22 cellular contexts compared by ENCODE assay signal in the genomic region with DNA sequence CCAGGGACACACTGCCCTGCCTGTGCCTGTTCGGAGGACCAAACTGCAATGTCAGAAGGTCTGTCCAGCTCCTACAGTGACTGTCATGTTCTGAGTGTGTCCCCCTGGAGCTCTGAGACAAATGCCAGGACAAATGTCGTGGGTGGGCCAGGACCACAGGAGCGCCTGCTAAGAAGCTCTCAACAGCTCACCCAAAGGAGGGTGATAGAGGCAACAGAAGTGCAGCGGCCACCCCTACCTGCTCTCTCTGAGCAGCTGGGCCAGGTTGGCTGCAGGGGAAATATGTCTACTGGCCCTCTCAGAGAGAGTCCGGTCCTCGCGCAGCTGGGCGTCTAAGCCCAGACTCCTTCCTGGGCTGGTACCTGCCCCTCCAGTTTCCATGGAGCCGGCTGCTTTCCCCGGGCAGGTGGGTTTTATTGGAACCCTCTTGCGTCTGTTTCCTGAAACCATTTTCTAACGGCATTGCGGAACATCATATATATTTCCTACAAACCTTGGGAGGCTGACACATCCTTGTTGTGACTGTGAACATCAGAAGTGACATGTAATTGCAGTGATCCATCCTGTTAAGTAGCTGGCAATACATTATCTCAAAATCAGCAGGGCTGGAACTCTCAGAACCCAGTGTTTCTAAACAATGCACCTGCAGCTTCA.
"Had no signal": no experiment of that assay in that cellular context is flagged by ENCODE, and none has a peak within 500 bp of the region (broad histone marks: within the 10 kb centered on the region; RNA-seq: fewer than 3 reads in every experiment).

No MANE protein-coding gene starts in this region.

- H3K9me3 ChIP-seq: prostate gland, stomach, tibial artery had no signal

- DNase-seq: activated CD4-positive, alpha-beta T cell treated with anti-CD3 and anti-CD28 coated beads for 48 hours; activated CD4-positive, alpha-beta T cell treated with anti-CD3 and anti-CD28 coated beads, Interleukin-2, amount 50 U/mL, for 48 hours; activated CD8-positive, alpha-beta memory T cell treated with anti-CD3 and anti-CD28 coated beads for 24 hours; activated gamma-delta T cell; activated naive CD4-positive, alpha-beta T cell treated with anti-CD3 and anti-CD28 coated beads, Interleukin-2, amount 10 ng/mL, durations not matched to agents 7 days and 5 days; activated naive CD8-positive, alpha-beta T cell treated with anti-CD3 and anti-CD28 coated beads, Interleukin-2, amount 10 ng/mL, durations not matched to agents 7 days and 5 days; caudate nucleus; endodermal cell; foreskin fibroblast; hypothalamus; immature natural killer cell; natural killer cell; retina; stimulated activated CD4-positive, alpha-beta T cell treated with anti-CD3 and anti-CD28 coated beads, Interleukin-15, amount 100 ng/mL, for 24 hours; stimulated activated CD4-positive, alpha-beta T cell treated with anti-CD3 and anti-CD28 coated beads, Interleukin-2, amount 100 ng/mL, for 24 hours; stimulated activated naive B cell treated with anti-CD40 and anti-IgM and Interleukin-4, amounts not matched to agents 10 μg/mL and 1 μg/mL and 100 μg/mL, for 72 hours; stomach; tibial artery had no signal

- H3K27ac ChIP-seq: prostate gland, stomach, tibial artery had no signal

- H3K4me1 ChIP-seq: prostate gland, stomach, tibial artery had no signal

- H3K4me1 Mint-ChIP-seq: activated naive CD4-positive, alpha-beta T cell treated with anti-CD3 and anti-CD28 coated beads, Interleukin-2, amount 10 ng/mL, durations not matched to agents 7 days and 5 days; activated naive CD8-positive, alpha-beta T cell treated with anti-CD3 and anti-CD28 coated beads, Interleukin-2, amount 10 ng/mL, durations not matched to agents 7 days and 5 days; endodermal cell; immature natural killer cell; memory B cell; natural killer cell; stimulated activated naive B cell treated with anti-CD40 and anti-IgM and Interleukin-4, amounts not matched to agents 10 μg/mL and 1 μg/mL and 100 μg/mL, for 72 hours had no signal

- ATAC-seq: esophagus mucosa; natural killer cell; stimulated activated naive B cell treated with anti-CD40 and anti-IgM and Interleukin-4, amounts not matched to agents 10 μg/mL and 1 μg/mL and 100 μg/mL, for 72 hours had no signal

- H3K27ac Mint-ChIP-seq: activated naive CD4-positive, alpha-beta T cell treated with anti-CD3 and anti-CD28 coated beads, Interleukin-2, amount 10 ng/mL, durations not matched to agents 7 days and 5 days; activated naive CD8-positive, alpha-beta T cell treated with anti-CD3 and anti-CD28 coated beads, Interleukin-2, amount 10 ng/mL, durations not matched to agents 7 days and 5 days; endodermal cell; immature natural killer cell; memory B cell; natural killer cell; stimulated activated naive B cell treated with anti-CD40 and anti-IgM and Interleukin-4, amounts not matched to agents 10 μg/mL and 1 μg/mL and 100 μg/mL, for 72 hours had no signal

- H3K4me3 ChIP-seq: prostate gland, smooth muscle cell, stomach, tibial artery had no signal

- H3K9me3 Mint-ChIP-seq: activated naive CD4-positive, alpha-beta T cell treated with anti-CD3 and anti-CD28 coated beads, Interleukin-2, amount 10 ng/mL, durations not matched to agents 7 days and 5 days; activated naive CD8-positive, alpha-beta T cell treated with anti-CD3 and anti-CD28 coated beads, Interleukin-2, amount 10 ng/mL, durations not matched to agents 7 days and 5 days; endodermal cell; immature natural killer cell; memory B cell; natural killer cell had no signal

- H3K36me3 ChIP-seq: prostate gland, stomach, tibial artery had no signal

- H3K36me3 Mint-ChIP-seq: activated naive CD4-positive, alpha-beta T cell treated with anti-CD3 and anti-CD28 coated beads, Interleukin-2, amount 10 ng/mL, durations not matched to agents 7 days and 5 days; activated naive CD8-positive, alpha-beta T cell treated with anti-CD3 and anti-CD28 coated beads, Interleukin-2, amount 10 ng/mL, durations not matched to agents 7 days and 5 days; immature natural killer cell; memory B cell; natural killer cell; stimulated activated naive B cell treated with anti-CD40 and anti-IgM and Interleukin-4, amounts not matched to agents 10 μg/mL and 1 μg/mL and 100 μg/mL, for 72 hours had no signal

- H3K27me3 Mint-ChIP-seq: activated naive CD4-positive, alpha-beta T cell treated with anti-CD3 and anti-CD28 coated beads, Interleukin-2, amount 10 ng/mL, durations not matched to agents 7 days and 5 days; activated naive CD8-positive, alpha-beta T cell treated with anti-CD3 and anti-CD28 coated beads, Interleukin-2, amount 10 ng/mL, durations not matched to agents 7 days and 5 days had no signal

- H3K4me3 Mint-ChIP-seq: activated naive CD4-positive, alpha-beta T cell treated with anti-CD3 and anti-CD28 coated beads, Interleukin-2, amount 10 ng/mL, durations not matched to agents 7 days and 5 days; activated naive CD8-positive, alpha-beta T cell treated with anti-CD3 and anti-CD28 coated beads, Interleukin-2, amount 10 ng/mL, durations not matched to agents 7 days and 5 days; endodermal cell; immature natural killer cell; memory B cell; natural killer cell; stimulated activated naive B cell treated with anti-CD40 and anti-IgM and Interleukin-4, amounts not matched to agents 10 μg/mL and 1 μg/mL and 100 μg/mL, for 72 hours had no signal

- H3K27me3 ChIP-seq: tibial artery had no signal
